23 cellular contexts compared by ENCODE assay signal in genomic region chr19:39829702-39830275, GRCh38. TPM values are rescaled to one million over a fixed set of nuclear protein-coding genes. Genes with fewer than 3 reads are reported as not detected.
"Had no signal": no experiment of that assay in that cellular context is flagged by ENCODE, and none has a peak within 500 bp of the region (broad histone marks: within the 10 kb centered on the region; RNA-seq: fewer than 3 reads in every experiment).

No MANE protein-coding gene starts in this region.

- ATAC-seq: lower lobe of right lung; pancreas; stimulated activated memory B cell treated with anti-CD40 and anti-IgM and Interleukin-4, amounts not matched to agents 10 μg/mL and 1 μg/mL and 100 μg/mL, for 72 hours; T-cell had no signal

- H3K27ac ChIP-seq: breast epithelium, lower lobe of right lung, pancreas, SK-N-MC had no signal

- H3K27me3 Mint-ChIP-seq: activated naive CD8-positive, alpha-beta T cell treated with anti-CD3 and anti-CD28 coated beads for 36 hours; activated T-cell treated with anti-CD3 and anti-CD28 coated beads, Interleukin-2, amount 50 U/mL, for 24 hours; stimulated activated memory B cell treated with anti-CD40 and anti-IgM and Interleukin-4, amounts not matched to agents 10 μg/mL and 1 μg/mL and 100 μg/mL, for 72 hours; T-cell had no signal

- FAIRE-seq: pancreas had no signal

- H3K4me3 Mint-ChIP-seq: activated naive CD8-positive, alpha-beta T cell treated with anti-CD3 and anti-CD28 coated beads for 36 hours; activated T-cell treated with anti-CD3 and anti-CD28 coated beads, Interleukin-2, amount 50 U/mL, for 24 hours; endodermal cell; nephron progenitor cell; stimulated activated memory B cell treated with anti-CD40 and anti-IgM and Interleukin-4, amounts not matched to agents 10 μg/mL and 1 μg/mL and 100 μg/mL, for 72 hours; T-cell had no signal

- H3K27me3 ChIP-seq: breast epithelium, pancreas, spleen had no signal

- H3K4me3 ChIP-seq: breast epithelium, lower lobe of right lung, pancreas, SK-N-MC, spleen had no signal

- DNase-seq: activated CD4-positive, alpha-beta T cell treated with anti-CD3 and anti-CD28 coated beads for 4 hours; activated gamma-delta T cell; activated naive CD8-positive, alpha-beta T cell treated with anti-CD3 and anti-CD28 coated beads for 36 hours; activated T-cell treated with anti-CD3 and anti-CD28 coated beads, Interleukin-2, amount 50 U/mL, for 24 hours; endodermal cell; erythroblast; hypothalamus; lower lobe of right lung; nephron progenitor cell; spleen; stimulated activated CD4-positive, alpha-beta T cell treated with anti-CD3 and anti-CD28 coated beads, Interleukin-1b, Interleukin-23, amount 100 ng/mL, for 48 hours; substantia nigra; T-cell; trophoblast cell had no signal

- H3K36me3 ChIP-seq: breast epithelium had no signal

- H3K9me3 Mint-ChIP-seq: activated naive CD8-positive, alpha-beta T cell treated with anti-CD3 and anti-CD28 coated beads for 36 hours; activated T-cell treated with anti-CD3 and anti-CD28 coated beads, Interleukin-2, amount 50 U/mL, for 24 hours; endodermal cell; nephron progenitor cell; stimulated activated memory B cell treated with anti-CD40 and anti-IgM and Interleukin-4, amounts not matched to agents 10 μg/mL and 1 μg/mL and 100 μg/mL, for 72 hours; T-cell had no signal

- H3K27ac Mint-ChIP-seq: activated naive CD8-positive, alpha-beta T cell treated with anti-CD3 and anti-CD28 coated beads for 36 hours; endodermal cell had no signal

- H3K9me3 ChIP-seq: breast epithelium, lower lobe of right lung, pancreas, spleen had no signal

RNA-seq across cellular contexts. Expression of gene LEUTX, which starts 51.1 kb away (rescaled TPM):
- total RNA-seq: activated CD8-positive, alpha-beta memory T cell treated with anti-CD3 and anti-CD28 coated beads for 36 hours; activated naive CD8-positive, alpha-beta T cell treated with anti-CD3 and anti-CD28 coated beads for 36 hours; breast epithelium; chondrocyte; dermis microvascular lymphatic vessel endothelial cell; endodermal cell; glomerular endothelial cell; lower lobe of right lung; mononuclear cell; pancreas; spleen; T-cell had no signal
- polyA plus RNA-seq: pancreas, spleen had no signal
